20 cellular contexts compared by ENCODE assay signal in genomic region chr18:12011962-12012549, GRCh38. TPM values are rescaled to one million over a fixed set of nuclear protein-coding genes. Genes with fewer than 3 reads are reported as not detected.
DNase-seq lines count a peak whose midpoint lies in the region; ATAC-seq and TF ChIP-seq lines count a peak whose summit lies in the region.
"Had no signal": no experiment of that assay in that cellular context is flagged by ENCODE, and none has a peak within 500 bp of the region (broad histone marks: within the 10 kb centered on the region; RNA-seq: fewer than 3 reads in every experiment).

No MANE protein-coding gene starts in this region.

- TF ChIP-seq CTCF in fibroblast of villous mesenchyme (IDR thresholded peaks at IDR 0.05; ENCODE audit: insufficient read depth, low read depth, low read length) (no peak), thyroid gland (IDR thresholded peaks at IDR 0.05) (no peak)

- H3K27me3 ChIP-seq in mucosa of rectum (ENCODE audit: control insufficient read depth in 2 of 2, insufficient read depth in 2 of 2, low read length in 2 of 2) (no peaks in the 10 kb centered on the region), thyroid gland (no peaks in the 10 kb centered on the region)
- H3K27me3 ChIP-seq: BLaER1, cardiac muscle cell, ovary had no signal

- H3K36me3 ChIP-seq in mucosa of rectum (ENCODE audit: control insufficient read depth in 2 of 2, insufficient read depth in 2 of 2, low read length in 2 of 2) (peaks cover 16 to 29% of the 10 kb centered on the region in 2 donors), thyroid gland (no peaks in the 10 kb centered on the region)
- H3K36me3 ChIP-seq: cardiac muscle cell, ovary had no signal

- DNase-seq in astrocyte of the hippocampus (ENCODE audit: low read depth, low spot score) (peak; percentile 39), fibroblast of villous mesenchyme (ENCODE audit: low read depth) (peak; percentile 38), thyroid gland (peak; percentile 77), NOMO-1 (lab: John Stamatoyannopoulos, UW; ENCODE audit: unreplicated experiment in 2 of 2) (no peak), NCI-H128 (lab: John Stamatoyannopoulos, UW; ENCODE audit: unreplicated experiment) (no peak), globus pallidus (ENCODE audit: low spot score) (no peak)
- DNase-seq: activated CD4-positive, CD25-positive, alpha-beta regulatory T cell; activated naive CD4-positive, alpha-beta T cell; midbrain; NCI-H146; NCI-H748 treated with DMSO at 0.1 percent for 48 hours; stimulated activated CD4-positive, alpha-beta T cell treated with anti-CD3 and anti-CD28 coated beads, Interleukin-1b, Interleukin-23, amount 100 ng/mL, for 48 hours; stimulated activated CD8-positive, alpha-beta memory T cell treated with anti-CD3 and anti-CD28 coated beads, Interleukin-4, amount 100 ng/mL, for 48 hours; T-cell had no signal

- 32 to 45% methylated on average over 19 of the region's 19 CpGs for whole genome bisulfite sequencing in thyroid gland, 2 donors

- H3K27ac ChIP-seq in mucosa of rectum (ENCODE audit: low read depth in 2 of 2, low read length in 2 of 2) = peak overlapping the region; percentile 83 to 97
- H3K27ac ChIP-seq in thyroid gland = peak overlapping the region; percentile 89 to 95 (median 92)
- H3K27ac ChIP-seq: BLaER1, cardiac muscle cell, KMS-11 had no signal

- TF ChIP-seq POLR2A in thyroid gland (IDR thresholded peaks at IDR 0.05) = peak in 1 of 2 donors; percentile 50

- no peak for ATAC-seq in GM21717 (IDR thresholded peaks at IDR 0.05; ENCODE audit: unreplicated experiment)
- ATAC-seq: T-cell had no signal

- H3K9ac ChIP-seq in mucosa of rectum (ENCODE audit: low read depth in 1 of 2, low read length in 2 of 2) = peak overlapping the region; percentile 38 to 73
- H3K9ac ChIP-seq: BLaER1, KMS-11 had no signal

- peaks cover 61 to 80% of the 10 kb centered on the region in 2 donors for H3K4me1 ChIP-seq in mucosa of rectum (ENCODE audit: control insufficient read depth in 2 of 2, insufficient read depth in 2 of 2, low read length in 2 of 2)
- H3K4me1 ChIP-seq in thyroid gland = peaks cover 78 to 92% of the 10 kb centered on the region in 2 donors
- H3K4me1 ChIP-seq: BLaER1 had no signal

- H3K9me3 ChIP-seq in mucosa of rectum (ENCODE audit: control insufficient read depth in 2 of 2, low read length in 2 of 2) (no peaks in the 10 kb centered on the region), thyroid gland (no peaks in the 10 kb centered on the region)
- H3K9me3 ChIP-seq: BLaER1, ovary had no signal

- intact Hi-C loops in thyroid gland (cut with DNase I) = no loop called here

- H3K4me3 ChIP-seq in fibroblast of villous mesenchyme (ENCODE audit: low read depth, low read length) (no peak overlapping the region), mucosa of rectum (ENCODE audit: low read length in 2 of 2) (no peak overlapping the region), thyroid gland (replicated peaks in 1 of 3) (peak overlapping the region in 1 of 3 donors; percentile 0)
- H3K4me3 ChIP-seq: BLaER1, cardiac muscle cell, ovary had no signal

RNA-seq across cellular contexts. Expression of gene IMPA2, which starts 30.7 kb away (rescaled TPM):
- total RNA-seq in fibroblast of villous mesenchyme = 17.4 and 41.5 TPM in 2 replicates
- 10 to 100 TPM; 42.5 to 75.8 (median 54.3) TPM for total RNA-seq in thyroid gland

Comparison
In these comparisons a context has a peak if more than half of its experiments do, and no peak if none do; other contexts are left out.
1. DNase-seq: peak in astrocyte of the hippocampus (single experiment), fibroblast of villous mesenchyme (single experiment) and thyroid gland (2 of 2); none in NOMO-1 (0 of 2), NCI-H128 (single experiment) and globus pallidus (single experiment).